ENCODE assay signal across 29 cellular contexts in genomic region chr11:109527496-109527895, GRCh38.
DNase-seq lines count a peak whose midpoint lies in the region; ATAC-seq and TF ChIP-seq lines count a peak whose summit lies in the region.
"Had no signal": no experiment of that assay in that cellular context is flagged by ENCODE, and none has a peak within 500 bp of the region (broad histone marks: within the 10 kb centered on the region; RNA-seq: fewer than 3 reads in every experiment).

No MANE protein-coding gene starts in this region.

- H2AFZ ChIP-seq in GM23248 = peak overlapping the region; percentile 15; the same call in 1 of the 2 replicates
- H2AFZ ChIP-seq in H9 (ENCODE audit: low read length) = no peak overlapping the region

- H3K23ac ChIP-seq in H9 (ENCODE audit: insufficient read length, low read depth, low read length) = no peak overlapping the region

- H3K79me2 ChIP-seq in GM23248 (ENCODE audit: insufficient read depth) (no peaks in the 10 kb centered on the region), H9 (ENCODE audit: insufficient read depth, low read length) (no peaks in the 10 kb centered on the region)

- no peak overlapping the region for H3K4ac ChIP-seq in H9 (ENCODE audit: low read depth, low read length)

- ATAC-seq in GM21528 (IDR thresholded peaks at IDR 0.05; ENCODE audit: low FRiP score, unreplicated experiment) = no peak
- ATAC-seq: A549; HepG2; left ventricle myocardium superior; naive thymus-derived CD8-positive, alpha-beta T cell; stimulated activated effector memory CD8-positive, alpha-beta T cell treated with anti-CD3 and anti-CD28 coated beads, Interleukin-12 subunit alpha, Interleukin-12 subunit beta, amount 100 ng/mL, for 72 hours had no signal

- H3K79me1 ChIP-seq in H9 (ENCODE audit: insufficient read depth, low read depth, low read length, poor library complexity, severe bottlenecking) = no peaks in the 10 kb centered on the region

- H3K9me3 ChIP-seq in GM23248 (ENCODE audit: low read depth) (no peaks in the 10 kb centered on the region), H9 (ENCODE audit: control insufficient read depth, low read depth, low read length) (no peaks in the 10 kb centered on the region)
- H3K9me3 ChIP-seq: A549; BLaER1 treated with 17β-estradiol and CSF1 and Interleukin-3, amounts not matched to agents 10 nM and 100 nM; Caco-2; ovary; upper lobe of left lung had no signal

- H4K91ac ChIP-seq in H9 (ENCODE audit: insufficient read length, low read depth, low read length) = no peak overlapping the region

- H3K9me2 ChIP-seq in GM23248 (ENCODE audit: insufficient read depth) = no peaks in the 10 kb centered on the region

- no peak overlapping the region for H2BK20ac ChIP-seq in H9 (ENCODE audit: low read depth, low read length, poor library complexity, severe bottlenecking)

- no peaks in the 10 kb centered on the region for H3K36me3 ChIP-seq in GM23248 (ENCODE audit: low read depth)
- H3K36me3 ChIP-seq: BLaER1 treated with 17β-estradiol and CSF1 and Interleukin-3, amounts not matched to agents 10 nM and 100 nM; ovary; upper lobe of left lung had no signal

- no peak overlapping the region for H3K4me3 Mint-ChIP-seq in H9
- H3K4me3 Mint-ChIP-seq: activated naive CD8-positive, alpha-beta T cell treated with anti-CD3 and anti-CD28 coated beads, Interleukin-2, amount 10 ng/mL, durations not matched to agents 7 days and 5 days; central memory CD8-positive, alpha-beta T cell; naive thymus-derived CD8-positive, alpha-beta T cell; stimulated activated effector memory CD8-positive, alpha-beta T cell treated with anti-CD3 and anti-CD28 coated beads, Interleukin-12 subunit alpha, Interleukin-12 subunit beta, amount 100 ng/mL, for 72 hours had no signal

- WGBS in GM23248 (ENCODE audit: low coverage in 1 of 2, low lambda C conversion rate in 2 of 2, missing lambda C conversion rate in 2 of 2), 2 experiments = 38 to 39% methylated on average over 1 of the region's 1 CpG
- WGBS in H9 (ENCODE audit: extremely low coverage, insufficient read length, low lambda C conversion rate) = no CpG with 5 or more reads among the region's 1 CpG

- H3K9ac ChIP-seq in GM23248 (no peak overlapping the region), H9 (ENCODE audit: extremely low read depth, insufficient read length, low read length) (no peak overlapping the region)
- H3K9ac ChIP-seq: BLaER1 treated with 17β-estradiol and CSF1 and Interleukin-3, amounts not matched to agents 10 nM and 100 nM had no signal

- H3K27ac ChIP-seq in GM23248 = no peak overlapping the region
- no peak overlapping the region for H3K27ac ChIP-seq in H9 (ENCODE audit: insufficient read length, low read depth, low read length)
- H3K27ac ChIP-seq: A549; BLaER1 treated with 17β-estradiol and CSF1 and Interleukin-3, amounts not matched to agents 10 nM and 100 nM; ovary; upper lobe of left lung had no signal

- peaks cover 11% of the 10 kb centered on the region for H3F3A ChIP-seq in GM23248 (ENCODE audit: insufficient read depth)

- H3K14ac ChIP-seq in H9 (ENCODE audit: insufficient read depth, low read length) = no peak overlapping the region

- H3K4me1 Mint-ChIP-seq in H9 = peaks cover 0 to 4% of the 10 kb centered on the region in 2 experiments; a peak in 2 of 4 replicates
- H3K4me1 Mint-ChIP-seq: activated naive CD8-positive, alpha-beta T cell treated with anti-CD3 and anti-CD28 coated beads, Interleukin-2, amount 10 ng/mL, durations not matched to agents 7 days and 5 days; central memory CD8-positive, alpha-beta T cell; naive thymus-derived CD8-positive, alpha-beta T cell; stimulated activated effector memory CD8-positive, alpha-beta T cell treated with anti-CD3 and anti-CD28 coated beads, Interleukin-12 subunit alpha, Interleukin-12 subunit beta, amount 100 ng/mL, for 72 hours had no signal

- no peak for TF ChIP-seq CTCF in H9 (conservative IDR thresholded peaks at IDR 0.05)

- no peak overlapping the region for H2BK15ac ChIP-seq in H9 (ENCODE audit: low read depth, low read length)

- H2AK5ac ChIP-seq in H9 (ENCODE audit: insufficient read length, low read length) = no peak overlapping the region

- H3K4me1 ChIP-seq in GM23248 (ENCODE audit: insufficient read depth) (peaks cover 13% of the 10 kb centered on the region), H9 (ENCODE audit: insufficient read depth, low read length) (no peaks in the 10 kb centered on the region)
- H3K4me1 ChIP-seq: A549, Caco-2, upper lobe of left lung had no signal

- no peak overlapping the region for H4K5ac ChIP-seq in H9 (ENCODE audit: insufficient read length, low read depth, low read length)

- H2BK120ac ChIP-seq in H9 (ENCODE audit: low read depth, low read length, poor library complexity, severe bottlenecking) = no peak overlapping the region

- DNase-seq in AG08395 (ENCODE audit: low spot score) (peak; percentile 8), GM23248 (peak; percentile 52), amniotic epithelial cell (ENCODE audit: low read depth) (peak; percentile 52), kidney tubule cell (ENCODE audit: low spot score) (peak; percentile 12), cerebellar nuclear complex (lab: John Stamatoyannopoulos, UW) (no peak), NCI-H524 treated with DMSO at 0.1 percent for 48 hours (lab: John Stamatoyannopoulos, UW) (no peak), H9 (no peak)
- DNase-seq: activated CD4-positive, alpha-beta T cell treated with anti-CD3 and anti-CD28 coated beads for 4 hours; activated effector memory CD4-positive, alpha-beta T cell treated with anti-CD3 and anti-CD28 coated beads, Interleukin-2, amount 50 U/mL, for 16 hours; activated naive CD8-positive, alpha-beta T cell treated with anti-CD3 and anti-CD28 coated beads, Interleukin-2, amount 10 ng/mL, durations not matched to agents 7 days and 5 days; Caco-2; islet precursor cell; left ventricle myocardium superior; midbrain; naive thymus-derived CD8-positive, alpha-beta T cell; NCI-H1092; NCI-H187 treated with DMSO at 0.1 percent for 48 hours; NCI-H774; ovary; stimulated activated CD4-positive, alpha-beta T cell treated with anti-CD3 and anti-CD28 coated beads, Interleukin-12 subunit alpha, Interleukin-12 subunit beta, amount 100 ng/mL, for 4 hours; stimulated activated CD4-positive, alpha-beta T cell treated with anti-CD3 and anti-CD28 coated beads, Interleukin-4, amount 100 ng/mL, for 24 hours; substantia nigra; upper lobe of left lung had no signal

- H3K27me3 Mint-ChIP-seq in H9 (ENCODE audit: low read depth) = no peaks in the 10 kb centered on the region
- H3K27me3 Mint-ChIP-seq: activated naive CD8-positive, alpha-beta T cell treated with anti-CD3 and anti-CD28 coated beads, Interleukin-2, amount 10 ng/mL, durations not matched to agents 7 days and 5 days; central memory CD8-positive, alpha-beta T cell; naive thymus-derived CD8-positive, alpha-beta T cell had no signal

- no peak overlapping the region for H4K8ac ChIP-seq in H9 (replicated peaks; ENCODE audit: insufficient read length, low read depth, low read length)

- no peak overlapping the region for H3K27ac Mint-ChIP-seq in H9
- H3K27ac Mint-ChIP-seq: activated naive CD8-positive, alpha-beta T cell treated with anti-CD3 and anti-CD28 coated beads, Interleukin-2, amount 10 ng/mL, durations not matched to agents 7 days and 5 days; naive thymus-derived CD8-positive, alpha-beta T cell; stimulated activated effector memory CD8-positive, alpha-beta T cell treated with anti-CD3 and anti-CD28 coated beads, Interleukin-12 subunit alpha, Interleukin-12 subunit beta, amount 100 ng/mL, for 72 hours had no signal

- no peaks in the 10 kb centered on the region for H3K36me3 Mint-ChIP-seq in H9 (ENCODE audit: insufficient read depth in 1 of 3, low read depth in 3 of 3)
- H3K36me3 Mint-ChIP-seq: activated naive CD8-positive, alpha-beta T cell treated with anti-CD3 and anti-CD28 coated beads, Interleukin-2, amount 10 ng/mL, durations not matched to agents 7 days and 5 days; naive thymus-derived CD8-positive, alpha-beta T cell; stimulated activated effector memory CD8-positive, alpha-beta T cell treated with anti-CD3 and anti-CD28 coated beads, Interleukin-12 subunit alpha, Interleukin-12 subunit beta, amount 100 ng/mL, for 72 hours had no signal

- no peak overlapping the region for H3K18ac ChIP-seq in H9 (ENCODE audit: insufficient read length, low read depth, low read length)

- H3T11ph ChIP-seq in H9 (ENCODE audit: low read length) = no peak overlapping the region

- H3K4me2 ChIP-seq in GM23248 (ENCODE audit: unreplicated experiment) (peak overlapping the region; percentile 52), H9 (ENCODE audit: insufficient read depth, insufficient read length, low read length) (no peak overlapping the region)
- H3K4me2 ChIP-seq: A549; BLaER1 treated with 17β-estradiol and CSF1 and Interleukin-3, amounts not matched to agents 10 nM and 100 nM had no signal

- H2BK5ac ChIP-seq in H9 (ENCODE audit: insufficient read length, low read length) = no peak overlapping the region

- no peaks in the 10 kb centered on the region for H4K20me1 ChIP-seq in GM23248 (ENCODE audit: insufficient read depth)
- no peaks in the 10 kb centered on the region for H4K20me1 ChIP-seq in H9 (ENCODE audit: control insufficient read depth, insufficient read depth, insufficient read length)
- H4K20me1 ChIP-seq: BLaER1 treated with 17β-estradiol and CSF1 and Interleukin-3, amounts not matched to agents 10 nM and 100 nM had no signal

- no peak overlapping the region for H2BK12ac ChIP-seq in H9 (ENCODE audit: insufficient read length, low read depth, low read length)

- in situ Hi-C loops in GM23248 (cut with MboI) = no loop called here

- H3K27me3 ChIP-seq in GM23248 (replicated peaks; ENCODE audit: insufficient read depth) (no peaks in the 10 kb centered on the region), H9 (ENCODE audit: insufficient read depth, low read length) (no peaks in the 10 kb centered on the region)
- H3K27me3 ChIP-seq: BLaER1 treated with 17β-estradiol and CSF1 and Interleukin-3, amounts not matched to agents 10 nM and 100 nM; ovary; upper lobe of left lung had no signal

- no peak overlapping the region for H3K56ac ChIP-seq in H9 (ENCODE audit: insufficient read length, low read depth, low read length)

- H3K23me2 ChIP-seq in H9 (ENCODE audit: insufficient read length, low read depth, low read length, poor library complexity, severe bottlenecking) = no peaks in the 10 kb centered on the region

- no peaks in the 10 kb centered on the region; a peak in 2 of 5 replicates for H3K9me3 Mint-ChIP-seq in H9

- no peak overlapping the region for H3K4me3 ChIP-seq in GM23248
- H3K4me3 ChIP-seq: A549; BLaER1 treated with 17β-estradiol and CSF1 and Interleukin-3, amounts not matched to agents 10 nM and 100 nM; ovary; upper lobe of left lung had no signal

Comparison
In these comparisons a context has a peak if more than half of its experiments do, and no peak if none do; other contexts are left out.
1. DNase-seq: peak in AG08395 (single experiment), GM23248 (single experiment), amniotic epithelial cell (single experiment) and kidney tubule cell (single experiment); none in cerebellar nuclear complex (0 of 2), NCI-H524 treated with DMSO at 0.1 percent for 48 hours (single experiment) and H9 (single experiment).